ENCODE assay signal across 10 cellular contexts in genomic region chr20:64045346-64046011, GRCh38. TPM values are rescaled to one million over a fixed set of nuclear protein-coding genes. Genes with fewer than 3 reads are reported as not detected.
DNase-seq lines count a peak whose midpoint lies in the region; ATAC-seq, FAIRE-seq and TF ChIP-seq lines count a peak whose summit lies in the region.
"Had no signal": no experiment of that assay in that cellular context is flagged by ENCODE, and none has a peak within 500 bp of the region (broad histone marks: within the 10 kb centered on the region; RNA-seq: fewer than 3 reads in every experiment).

No MANE protein-coding gene starts in this region.

- no peak for ATAC-seq in CD4-positive, alpha-beta T cell (ENCODE audit: poor library complexity)
- ATAC-seq in T-helper 17 cell = no peak
- no peak for ATAC-seq in HepG2

- H3K4me3 Mint-ChIP-seq in CD4-positive, alpha-beta T cell = no peak overlapping the region
- H3K4me3 Mint-ChIP-seq in T-helper 17 cell = peak overlapping the region; percentile 25
- H3K4me3 Mint-ChIP-seq: activated T-helper 1 cell treated with anti-CD3 and anti-CD28 coated beads, Interleukin-12 subunit alpha, Interleukin-12 subunit beta, Interleukin-2, Interleukin-4 antibody, amounts not matched to agents 30 ng/mL and 10 ng/mL and 1 ng/mL, durations not matched to agents 14 hours and 24 hours and 36 hours had no signal

- peak overlapping the region; percentile 56 for H3K4me2 ChIP-seq in HepG2 (ENCODE audit: low read depth, low read length)

- peaks cover 34% of the 10 kb centered on the region for H3K4me1 Mint-ChIP-seq in CD4-positive, alpha-beta T cell (ENCODE audit: low read depth)
- peaks cover 16% of the 10 kb centered on the region for H3K4me1 Mint-ChIP-seq in T-helper 17 cell
- H3K4me1 Mint-ChIP-seq: nephron had no signal

- BruUV-seq in HepG2 (replicated peaks; lab: Mats Ljungman, UMichigan) = no TSS peak

- in situ Hi-C loops in HepG2 (cut with HindIII; ENCODE audit: extremely low pct_ligation_motif_present, low pct_unique_long_range_greater_than_20kb) = no loop called here

- 0 out of 2 replicates have a peak, but pooled peaks have one; percentile 13 for TF ChIP-seq RAD21 in HepG2 (CRISPR knock-in tag; IDR thresholded peaks at IDR 0.05)

- H3K4me1 ChIP-seq in HepG2 (ENCODE audit: insufficient read depth, low read length) = peaks cover 53% of the 10 kb centered on the region

- TF ChIP-seq CTCF in CD4-positive, alpha-beta T cell (IDR thresholded peaks at IDR 0.05) = no peak
- TF ChIP-seq CTCF in HepG2 (CRISPR knock-in tag; IDR thresholded peaks at IDR 0.05) = no peak

- H3K36me3 Mint-ChIP-seq in CD4-positive, alpha-beta T cell (ENCODE audit: low read depth) = no peaks in the 10 kb centered on the region
- peaks cover 2% of the 10 kb centered on the region for H3K36me3 Mint-ChIP-seq in T-helper 17 cell (ENCODE audit: low read depth)

- no peak for DNase-seq in CD4-positive, alpha-beta T cell
- no peak for DNase-seq in T-helper 17 cell
- no peak for DNase-seq in HepG2 (ENCODE audit: low spot score)
- no peak for DNase-seq in NCI-H146 treated with DMSO at 0.1 percent for 48 hours (lab: John Stamatoyannopoulos, UW; ENCODE audit: unreplicated experiment)
- no peak for DNase-seq in NCI-H1436 (lab: John Stamatoyannopoulos, UW)
- no peak for DNase-seq in NCI-H226
- DNase-seq: effector memory CD4-positive, alpha-beta T cell; kidney had no signal

- H2AFZ ChIP-seq in HepG2 (ENCODE audit: low read length) = no peak overlapping the region

- POLR2A ChIA-PET in CD4-positive, alpha-beta T cell (lab: Charles Lee) = no interaction called here
- POLR2A ChIA-PET in HepG2 (lab: Yijun Ruan, JAX) = interaction anchor here (1.6 to 10.1 kb wide), 4 partner anchors 8 to 21 kb away, joined by 5 to 252 read pairs (median 12); partner anchors contain the start of genes C20orf204 and SOX18

- no peak for TF ChIP-seq POLR2A in HepG2 (IDR thresholded peaks at IDR 0.05; ENCODE audit: insufficient read depth in 1 of 2, low read depth in 2 of 2, low read length in 2 of 2)

- H3K36me3 ChIP-seq in HepG2 (replicated peaks in 1 of 2; ENCODE audit: control insufficient read depth in 1 of 2, insufficient read depth in 2 of 2, low read length in 2 of 2) = no peaks in the 10 kb centered on the region

- intact Hi-C loops in CD4-positive, alpha-beta T cell (cut with DNase I, micrococcal nuclease) = no loop called here
- intact Hi-C loops in HepG2 (cut with micrococcal nuclease; ENCODE audit: unreplicated experiment) = no loop called here

- H3K9me3 Mint-ChIP-seq in CD4-positive, alpha-beta T cell = no peaks in the 10 kb centered on the region
- H3K9me3 Mint-ChIP-seq: activated T-helper 1 cell treated with anti-CD3 and anti-CD28 coated beads, Interleukin-12 subunit alpha, Interleukin-12 subunit beta, Interleukin-2, Interleukin-4 antibody, amounts not matched to agents 30 ng/mL and 10 ng/mL and 1 ng/mL, durations not matched to agents 14 hours and 24 hours and 36 hours; nephron had no signal

- no peak overlapping the region for H3K9ac ChIP-seq in HepG2 (ENCODE audit: insufficient read depth, low read depth, low read length)

- peaks cover 17% of the 10 kb centered on the region for H3K27me3 ChIP-seq in CD4-positive, alpha-beta T cell (ENCODE audit: control insufficient read depth, insufficient read depth, low read length)
- no peaks in the 10 kb centered on the region; a peak in 1 of 5 replicates for H3K27me3 ChIP-seq in HepG2 (ENCODE audit: control insufficient read depth in 1 of 2, insufficient read depth in 2 of 2, low read length in 2 of 2)

- 39% methylated on average over 11 of the region's 11 CpGs for WGBS in HepG2 (ENCODE audit: low lambda C conversion rate)

- CTCF ChIA-PET in CD4-positive, alpha-beta T cell (lab: Charles Lee) = no interaction called here
- CTCF ChIA-PET in HepG2 (lab: Yijun Ruan, JAX; ENCODE audit: low intra/inter-chr PET ratio, low total read pairs) = no interaction called here

- H3K27me3 Mint-ChIP-seq in CD4-positive, alpha-beta T cell = peaks cover 22% of the 10 kb centered on the region
- H3K27me3 Mint-ChIP-seq in T-helper 17 cell = peaks cover 19% of the 10 kb centered on the region

- peak overlapping the region in 1 of 3 experiments; percentile 45; a peak in 1 of 6 replicates for H3K4me3 ChIP-seq in HepG2 (replicated peaks in 1 of 3; ENCODE audit: insufficient read depth in 1 of 3, low read depth in 2 of 3, low read length in 3 of 3)

- TF ChIP-seq EP300 in HepG2 (IDR thresholded peaks at IDR 0.05; ENCODE audit: low read depth in 2 of 2, low read length in 2 of 2) (no peak), HepG2 (CRISPR knock-in tag; IDR thresholded peaks at IDR 0.05; ENCODE audit: borderline replicate concordance) (no peak)

- peaks cover 4% of the 10 kb centered on the region for H3K79me2 ChIP-seq in HepG2 (ENCODE audit: insufficient read depth, low read length)

- H3K9me3 ChIP-seq in CD4-positive, alpha-beta T cell (ENCODE audit: control insufficient read depth, low read length) = no peaks in the 10 kb centered on the region
- H3K9me3 ChIP-seq in T-helper 17 cell (ENCODE audit: control insufficient read depth, low read length, poor library complexity, severe bottlenecking) = no peaks in the 10 kb centered on the region
- H3K9me3 ChIP-seq in HepG2 (ENCODE audit: low read length) = no peaks in the 10 kb centered on the region

- H3K27ac ChIP-seq in CD4-positive, alpha-beta T cell (ENCODE audit: low read depth, low read length) = no peak overlapping the region
- H3K27ac ChIP-seq in HepG2 (ENCODE audit: extremely low read length, insufficient read depth, low read length) = no peak overlapping the region

- FAIRE-seq in HepG2 (lab: Jason Lieb, UNC) = no peak
- FAIRE-seq: kidney had no signal

- H3K27ac Mint-ChIP-seq in CD4-positive, alpha-beta T cell = peak overlapping the region; percentile 40
- H3K27ac Mint-ChIP-seq in T-helper 17 cell = no peak overlapping the region
- H3K27ac Mint-ChIP-seq: nephron had no signal

- H4K20me1 ChIP-seq in HepG2 (ENCODE audit: insufficient read depth, low read length) = no peaks in the 10 kb centered on the region

RNA-seq across cellular contexts. Expression of gene SOX18, which starts 4.0 kb away (rescaled TPM):
- not detected for total RNA-seq in CD4-positive, alpha-beta T cell
- total RNA-seq in T-helper 17 cell (not detected), HepG2 (2016; rRNA removed; fragmentation: Illumina TruSeq; extraction: Trizol) (1.3 and 1.9 TPM in 2 replicates)
- total RNA-seq in HepG2 (2016; cell fraction: cytosol; rRNA removed; fragmentation: Illumina TruSeq; extraction: Trizol; ENCODE audit: low read depth) = 1.1 and 1.6 TPM in 2 replicates
- total RNA-seq in HepG2 (2016; cell fraction: insoluble cytoplasmic fraction; rRNA removed; fragmentation: Illumina TruSeq; extraction: Trizol) = 0.94 and 1.8 TPM in 2 replicates
- total RNA-seq in HepG2 (2016; cell fraction: membrane; rRNA removed; fragmentation: Illumina TruSeq; extraction: Trizol) = 2.7 and 3.0 TPM in 2 replicates
- total RNA-seq in HepG2 (2016; cell fraction: nucleus; rRNA removed; fragmentation: Illumina TruSeq; extraction: Trizol) = 1.4 and 2.1 TPM in 2 replicates
- polyA plus RNA-seq in HepG2 (2011; rRNA removed) = 1.6 and 2.0 TPM in 2 replicates
- 1.1 and 2.3 TPM in 2 replicates for polyA plus RNA-seq in HepG2 (2011; cell fraction: cytosol; rRNA removed)
- 8.4 and 10.3 TPM in 2 replicates for polyA plus RNA-seq in HepG2 (2011; cell fraction: nucleus; rRNA removed)
- 2.4 and 3.1 TPM in 2 replicates for polyA plus RNA-seq in HepG2 (2012)
- 1.8 and 1.9 TPM in 2 replicates for polyA plus RNA-seq in HepG2 (2016; cell fraction: cytosol; fragmentation: Illumina TruSeq; extraction: Trizol; ENCODE audit: low read depth)
- 7.2 and 8.4 TPM in 2 replicates for polyA plus RNA-seq in HepG2 (2016; cell fraction: insoluble cytoplasmic fraction; fragmentation: Illumina TruSeq; extraction: Trizol; ENCODE audit: low read depth)
- polyA plus RNA-seq in HepG2 (2016; cell fraction: membrane; fragmentation: Illumina TruSeq; extraction: Trizol; ENCODE audit: low read depth) = 3.3 and 4.0 TPM in 2 replicates
- polyA plus RNA-seq in HepG2 (2016; cell fraction: nucleus; fragmentation: Illumina TruSeq; extraction: Trizol; ENCODE audit: insufficient read depth, low read depth) = 9.0 and 10.0 TPM in 2 replicates
- polyA minus RNA-seq in HepG2 (2011; rRNA and poly(A)+ RNA removed; ENCODE audit: low replicate concordance) = 0.28 and 1.8 TPM in 2 replicates
- 1.9 and 4.0 TPM in 2 replicates for polyA minus RNA-seq in HepG2 (2011; cell fraction: cytosol; rRNA and poly(A)+ RNA removed)
- polyA minus RNA-seq in HepG2 (2011; cell fraction: nucleus; rRNA and poly(A)+ RNA removed) = 0.77 and 0.87 TPM in 2 replicates

RNA-seq across cellular contexts. Expression of gene C20orf204, which starts 9.5 kb away (rescaled TPM):
- total RNA-seq in CD4-positive, alpha-beta T cell = 1 to 10 TPM; 6.1 to 6.4 TPM
- 10 to 100 TPM in 1 of 2 donors, 1 to 10 TPM in 1; 7.8 to 10.4 TPM for total RNA-seq in T-helper 17 cell
- total RNA-seq in HepG2 (2016; rRNA removed; fragmentation: Illumina TruSeq; extraction: Trizol) = 36.8 and 80.0 TPM in 2 replicates
- 48.6 and 61.3 TPM in 2 replicates for total RNA-seq in HepG2 (2016; cell fraction: cytosol; rRNA removed; fragmentation: Illumina TruSeq; extraction: Trizol; ENCODE audit: low read depth)
- total RNA-seq in HepG2 (2016; cell fraction: insoluble cytoplasmic fraction; rRNA removed; fragmentation: Illumina TruSeq; extraction: Trizol) = 39.0 and 80.0 TPM in 2 replicates
- 57.5 and 77.5 TPM in 2 replicates for total RNA-seq in HepG2 (2016; cell fraction: membrane; rRNA removed; fragmentation: Illumina TruSeq; extraction: Trizol)
- 68.2 and 72.7 TPM in 2 replicates for total RNA-seq in HepG2 (2016; cell fraction: nucleus; rRNA removed; fragmentation: Illumina TruSeq; extraction: Trizol)
- polyA plus RNA-seq in HepG2 (2011; rRNA removed) = 22.1 and 27.2 TPM in 2 replicates
- 22.8 and 58.2 TPM in 2 replicates for polyA plus RNA-seq in HepG2 (2011; cell fraction: cytosol; rRNA removed)
- 143 and 193 TPM in 2 replicates for polyA plus RNA-seq in HepG2 (2011; cell fraction: nucleus; rRNA removed)
- polyA plus RNA-seq in HepG2 (2012) = 13.4 and 16.2 TPM in 2 replicates
- polyA plus RNA-seq in HepG2 (2016; cell fraction: cytosol; fragmentation: Illumina TruSeq; extraction: Trizol; ENCODE audit: low read depth) = 59.0 and 74.0 TPM in 2 replicates
- 48.7 and 49.5 TPM in 2 replicates for polyA plus RNA-seq in HepG2 (2016; cell fraction: insoluble cytoplasmic fraction; fragmentation: Illumina TruSeq; extraction: Trizol; ENCODE audit: low read depth)
- 58.9 and 64.4 TPM in 2 replicates for polyA plus RNA-seq in HepG2 (2016; cell fraction: membrane; fragmentation: Illumina TruSeq; extraction: Trizol; ENCODE audit: low read depth)
- 152 and 164 TPM in 2 replicates for polyA plus RNA-seq in HepG2 (2016; cell fraction: nucleus; fragmentation: Illumina TruSeq; extraction: Trizol; ENCODE audit: insufficient read depth, low read depth)
- polyA minus RNA-seq in HepG2 (2011; rRNA and poly(A)+ RNA removed; ENCODE audit: low replicate concordance) = 1.8 and 19.7 TPM in 2 replicates
- polyA minus RNA-seq in HepG2 (2011; cell fraction: cytosol; rRNA and poly(A)+ RNA removed) = 15.0 and 21.9 TPM in 2 replicates
- polyA minus RNA-seq in HepG2 (2011; cell fraction: nucleus; rRNA and poly(A)+ RNA removed) = 21.8 and 31.2 TPM in 2 replicates

RNA-seq across cellular contexts. Expression of gene TCEA2, which starts 17.5 kb away (rescaled TPM):
- total RNA-seq in CD4-positive, alpha-beta T cell = 10 to 100 TPM; 28.4 to 29.9 TPM
- total RNA-seq in T-helper 17 cell = 10 to 100 TPM; 20.0 to 21.0 TPM
- total RNA-seq in HepG2 (2016; rRNA removed; fragmentation: Illumina TruSeq; extraction: Trizol) = 25.9 and 33.7 TPM in 2 replicates
- total RNA-seq in HepG2 (2016; cell fraction: cytosol; rRNA removed; fragmentation: Illumina TruSeq; extraction: Trizol; ENCODE audit: low read depth) = 58.0 and 75.2 TPM in 2 replicates
- total RNA-seq in HepG2 (2016; cell fraction: insoluble cytoplasmic fraction; rRNA removed; fragmentation: Illumina TruSeq; extraction: Trizol) = 25.2 and 31.6 TPM in 2 replicates
- 54.3 and 70.5 TPM in 2 replicates for total RNA-seq in HepG2 (2016; cell fraction: membrane; rRNA removed; fragmentation: Illumina TruSeq; extraction: Trizol)
- total RNA-seq in HepG2 (2016; cell fraction: nucleus; rRNA removed; fragmentation: Illumina TruSeq; extraction: Trizol) = 19.6 and 25.2 TPM in 2 replicates
- 28.1 and 36.8 TPM in 2 replicates for polyA plus RNA-seq in HepG2 (2011; rRNA removed)
- polyA plus RNA-seq in HepG2 (2011; cell fraction: cytosol; rRNA removed) = 22.9 and 25.9 TPM in 2 replicates
- polyA plus RNA-seq in HepG2 (2011; cell fraction: nucleus; rRNA removed) = 101 and 106 TPM in 2 replicates
- polyA plus RNA-seq in HepG2 (2012) = 70.9 and 75.4 TPM in 2 replicates
- polyA plus RNA-seq in HepG2 (2016; cell fraction: cytosol; fragmentation: Illumina TruSeq; extraction: Trizol; ENCODE audit: low read depth) = 308 and 317 TPM in 2 replicates
- polyA plus RNA-seq in HepG2 (2016; cell fraction: insoluble cytoplasmic fraction; fragmentation: Illumina TruSeq; extraction: Trizol; ENCODE audit: low read depth) = 54.5 and 74.5 TPM in 2 replicates
- 232 and 236 TPM in 2 replicates for polyA plus RNA-seq in HepG2 (2016; cell fraction: membrane; fragmentation: Illumina TruSeq; extraction: Trizol; ENCODE audit: low read depth)
- 80.5 and 83.8 TPM in 2 replicates for polyA plus RNA-seq in HepG2 (2016; cell fraction: nucleus; fragmentation: Illumina TruSeq; extraction: Trizol; ENCODE audit: insufficient read depth, low read depth)
- 42.1 and 65.5 TPM in 2 replicates for polyA minus RNA-seq in HepG2 (2011; rRNA and poly(A)+ RNA removed; ENCODE audit: low replicate concordance)
- polyA minus RNA-seq in HepG2 (2011; cell fraction: cytosol; rRNA and poly(A)+ RNA removed) = 21.6 and 27.5 TPM in 2 replicates
- polyA minus RNA-seq in HepG2 (2011; cell fraction: nucleus; rRNA and poly(A)+ RNA removed) = 32.7 and 36.6 TPM in 2 replicates

RNA-seq across cellular contexts. Expression of gene RGS19, which starts 33.8 kb away (rescaled TPM):
- 10 to 100 TPM in 1 of 2 experiments, 1 to 10 TPM in 1; 9.7 to 14.8 TPM for total RNA-seq in CD4-positive, alpha-beta T cell
- total RNA-seq in T-helper 17 cell (10 to 100 TPM; 42.8 to 50.9 TPM), HepG2 (2016; rRNA removed; fragmentation: Illumina TruSeq; extraction: Trizol) (10.2 and 10.7 TPM in 2 replicates)
- total RNA-seq in HepG2 (2016; cell fraction: cytosol; rRNA removed; fragmentation: Illumina TruSeq; extraction: Trizol; ENCODE audit: low read depth) = 8.3 and 13.6 TPM in 2 replicates
- total RNA-seq in HepG2 (2016; cell fraction: insoluble cytoplasmic fraction; rRNA removed; fragmentation: Illumina TruSeq; extraction: Trizol) = 9.9 and 10.3 TPM in 2 replicates
- 24.1 and 24.7 TPM in 2 replicates for total RNA-seq in HepG2 (2016; cell fraction: membrane; rRNA removed; fragmentation: Illumina TruSeq; extraction: Trizol)
- total RNA-seq in HepG2 (2016; cell fraction: nucleus; rRNA removed; fragmentation: Illumina TruSeq; extraction: Trizol) = 7.0 and 7.6 TPM in 2 replicates
- 11.9 and 14.7 TPM in 2 replicates for polyA plus RNA-seq in HepG2 (2011; rRNA removed)
- 11.7 and 19.3 TPM in 2 replicates for polyA plus RNA-seq in HepG2 (2011; cell fraction: cytosol; rRNA removed)
- polyA plus RNA-seq in HepG2 (2011; cell fraction: nucleus; rRNA removed) = 12.6 and 13.6 TPM in 2 replicates
- 4.4 and 6.8 TPM in 2 replicates for polyA plus RNA-seq in HepG2 (2012)
- polyA plus RNA-seq in HepG2 (2016; cell fraction: cytosol; fragmentation: Illumina TruSeq; extraction: Trizol; ENCODE audit: low read depth) = 18.0 and 22.1 TPM in 2 replicates
- 14.2 and 16.6 TPM in 2 replicates for polyA plus RNA-seq in HepG2 (2016; cell fraction: insoluble cytoplasmic fraction; fragmentation: Illumina TruSeq; extraction: Trizol; ENCODE audit: low read depth)
- 25.0 and 29.7 TPM in 2 replicates for polyA plus RNA-seq in HepG2 (2016; cell fraction: membrane; fragmentation: Illumina TruSeq; extraction: Trizol; ENCODE audit: low read depth)
- polyA plus RNA-seq in HepG2 (2016; cell fraction: nucleus; fragmentation: Illumina TruSeq; extraction: Trizol; ENCODE audit: insufficient read depth, low read depth) = 9.7 and 10.6 TPM in 2 replicates
- 15.8 and 18.5 TPM in 2 replicates for polyA minus RNA-seq in HepG2 (2011; rRNA and poly(A)+ RNA removed; ENCODE audit: low replicate concordance)
- polyA minus RNA-seq in HepG2 (2011; cell fraction: cytosol; rRNA and poly(A)+ RNA removed) = 8.1 and 9.1 TPM in 2 replicates
- polyA minus RNA-seq in HepG2 (2011; cell fraction: nucleus; rRNA and poly(A)+ RNA removed) = 4.5 and 5.5 TPM in 2 replicates

RNA-seq across cellular contexts. Expression of gene OPRL1, which starts 34.4 kb away (rescaled TPM):
- 1 to 10 TPM; 1.0 to 1.2 TPM for total RNA-seq in CD4-positive, alpha-beta T cell
- total RNA-seq in T-helper 17 cell (1 to 10 TPM; 1.4 to 2.7 TPM), HepG2 (2016; rRNA removed; fragmentation: Illumina TruSeq; extraction: Trizol) (0.27 and 0.35 TPM in 2 replicates)
- not detected in 2 replicates for total RNA-seq in HepG2 (2016; cell fraction: cytosol; rRNA removed; fragmentation: Illumina TruSeq; extraction: Trizol; ENCODE audit: low read depth)
- total RNA-seq in HepG2 (2016; cell fraction: insoluble cytoplasmic fraction; rRNA removed; fragmentation: Illumina TruSeq; extraction: Trizol) = 0.16 and 0.56 TPM in 2 replicates
- 0.12 and 0.14 TPM in 2 replicates for total RNA-seq in HepG2 (2016; cell fraction: membrane; rRNA removed; fragmentation: Illumina TruSeq; extraction: Trizol)
- total RNA-seq in HepG2 (2016; cell fraction: nucleus; rRNA removed; fragmentation: Illumina TruSeq; extraction: Trizol) = 0.25 and 0.28 TPM in 2 replicates
- polyA plus RNA-seq in HepG2 (2011; rRNA removed) = 0.71 and 0.77 TPM in 2 replicates
- 0.37 and 0.86 TPM in 2 replicates for polyA plus RNA-seq in HepG2 (2011; cell fraction: cytosol; rRNA removed)
- 0.99 and 1.1 TPM in 2 replicates for polyA plus RNA-seq in HepG2 (2011; cell fraction: nucleus; rRNA removed)
- polyA plus RNA-seq in HepG2 (2012) = 0.28 and 0.56 TPM in 2 replicates
- not detected in 2 replicates for polyA plus RNA-seq in HepG2 (2016; cell fraction: cytosol; fragmentation: Illumina TruSeq; extraction: Trizol; ENCODE audit: low read depth)
- 0.32 and 0.40 TPM in 2 replicates for polyA plus RNA-seq in HepG2 (2016; cell fraction: insoluble cytoplasmic fraction; fragmentation: Illumina TruSeq; extraction: Trizol; ENCODE audit: low read depth)
- 0.08 TPM in 1 of 2 replicates, not detected in the other for polyA plus RNA-seq in HepG2 (2016; cell fraction: membrane; fragmentation: Illumina TruSeq; extraction: Trizol; ENCODE audit: low read depth)
- polyA plus RNA-seq in HepG2 (2016; cell fraction: nucleus; fragmentation: Illumina TruSeq; extraction: Trizol; ENCODE audit: insufficient read depth, low read depth) = 0.33 and 0.61 TPM in 2 replicates
- 0.14 and 3.0 TPM in 2 replicates for polyA minus RNA-seq in HepG2 (2011; rRNA and poly(A)+ RNA removed; ENCODE audit: low replicate concordance)
- polyA minus RNA-seq in HepG2 (2011; cell fraction: cytosol; rRNA and poly(A)+ RNA removed) = 0.59 and 0.62 TPM in 2 replicates
- polyA minus RNA-seq in HepG2 (2011; cell fraction: nucleus; rRNA and poly(A)+ RNA removed) = 0.13 and 0.25 TPM in 2 replicates
